ENCODE assay signal across 8 cellular contexts in the genomic region with DNA sequence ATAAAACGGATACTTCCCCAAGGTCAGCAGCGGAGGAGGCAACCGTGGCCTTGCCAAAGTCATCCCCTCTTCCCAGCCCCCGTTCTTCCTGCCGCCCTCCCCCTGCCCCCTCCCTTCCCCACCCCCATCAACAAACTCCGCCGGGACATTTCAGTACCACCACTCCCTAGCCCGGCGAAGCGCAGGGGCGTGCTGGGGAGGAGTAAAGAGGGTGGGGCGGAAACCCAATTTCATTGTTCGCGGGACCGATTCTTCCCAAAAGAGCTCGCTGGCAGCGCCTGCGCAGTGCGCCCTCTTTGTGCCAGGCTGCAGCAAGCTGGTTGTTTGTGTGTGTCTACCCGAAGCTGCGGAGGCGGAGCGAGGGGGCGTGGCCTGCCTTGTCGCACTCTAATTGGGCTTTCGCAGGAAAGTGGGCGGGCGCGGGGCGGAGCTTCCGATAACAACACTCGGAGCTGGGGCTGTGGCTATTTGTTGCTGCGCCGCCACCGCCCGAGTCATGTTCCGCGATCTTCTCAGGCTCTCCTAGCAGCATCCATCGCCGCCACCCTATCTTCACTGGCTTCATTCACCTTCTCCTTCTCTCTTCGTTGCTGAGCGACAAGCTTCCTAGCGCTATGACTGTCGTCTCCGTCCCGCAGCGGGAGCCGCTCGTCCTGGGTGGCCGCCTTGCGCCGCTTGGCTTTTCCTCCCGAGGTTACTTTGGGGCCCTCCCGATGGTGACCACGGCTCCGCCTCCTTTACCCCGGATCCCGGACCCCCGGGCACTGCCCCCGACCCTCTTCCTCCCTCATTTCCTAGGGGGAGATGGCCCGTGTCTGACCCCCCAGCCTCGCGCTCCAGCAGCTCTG. TPM values are rescaled to one million over a fixed set of nuclear protein-coding genes. Genes with fewer than 3 reads are reported as not detected.
A peak's percentile ranks its signal among the peaks of the same experiment; 100 is the strongest.
DNase-seq lines count a peak whose midpoint lies in the region; ATAC-seq and TF ChIP-seq lines count a peak whose summit lies in the region.

PNRC1 (plus strand) TSS at position 471 of the 848 bp plus-strand sequence; CDS start at position 615, 144 bp downstream.

- peak within 1 kb of the TSS; percentile 100 for H3K27ac ChIP-seq in parathyroid adenoma
- H3K27ac ChIP-seq in tibial nerve: peak within 1 kb of the TSS; percentile 100

- peak; percentile 100 for TF ChIP-seq POLR2A in tibial nerve (IDR thresholded peaks at IDR 0.05)

- H2AFZ ChIP-seq in parathyroid adenoma: peak within 1 kb of the TSS; percentile 79

- H3K9me3 Mint-ChIP-seq in activated naive CD8-positive, alpha-beta T cell treated with anti-CD3 and anti-CD28 coated beads, Interleukin-2, amount 50 U/mL, for 24 hours: no peaks in the 10 kb centered on the region

- H3K4me2 ChIP-seq in parathyroid adenoma (ENCODE audit: low read length): peak within 1 kb of the TSS; percentile 88

- peaks cover 24% of the 10 kb centered on the region for H3K36me3 Mint-ChIP-seq in activated naive CD8-positive, alpha-beta T cell treated with anti-CD3 and anti-CD28 coated beads, Interleukin-2, amount 50 U/mL, for 24 hours (ENCODE audit: low read depth)

- peak within 1 kb of the TSS; percentile 94 for H3K4me3 Mint-ChIP-seq in activated naive CD8-positive, alpha-beta T cell treated with anti-CD3 and anti-CD28 coated beads, Interleukin-2, amount 50 U/mL, for 24 hours

- 0 to 1% methylated on average over 54 to 59 of the region's 63 CpGs for WGBS in tibial nerve, 2 donors

- no peaks in the 10 kb centered on the region for H3K9me3 ChIP-seq in parathyroid adenoma (ENCODE audit: control insufficient read depth, low read length)
- no peaks in the 10 kb centered on the region for H3K9me3 ChIP-seq in tibial nerve

- peak; percentile 72 to 100 for TF ChIP-seq EP300 in tibial nerve (IDR thresholded peaks at IDR 0.05)

- H3K4me3 ChIP-seq in GM12865 (ENCODE audit: low read depth, low read length): peak within 1 kb of the TSS; percentile 94
- peak within 1 kb of the TSS; percentile 99 for H3K4me3 ChIP-seq in parathyroid adenoma (ENCODE audit: low read depth, low read length)
- peak within 1 kb of the TSS; percentile 83 to 100 (median 92) for H3K4me3 ChIP-seq in tibial nerve

- intact Hi-C loops in Right ventricle myocardium superior (cut with DNase I): loop anchor here (5.0 kb wide), 1 partner anchor 67 kb away; the partner anchor contains the start of gene PM20D2

- peak within 1 kb of the TSS; percentile 95 for H3K27ac Mint-ChIP-seq in activated naive CD8-positive, alpha-beta T cell treated with anti-CD3 and anti-CD28 coated beads, Interleukin-2, amount 50 U/mL, for 24 hours

- DNase-seq in GM12865 (ENCODE audit: low read depth) (peak; percentile 100), NCI-H1417 treated with DMSO at 0.1 percent for 48 hours (lab: John Stamatoyannopoulos, UW) (peak; percentile 91), SW480 (ENCODE audit: low spot score) (peak; percentile 94), Right ventricle myocardium superior (peak; percentile 100), tibial nerve (ENCODE audit: low spot score in 2 of 2) (peak; percentile 100)
- peak; percentile 100 for DNase-seq in activated naive CD8-positive, alpha-beta T cell treated with anti-CD3 and anti-CD28 coated beads, Interleukin-2, amount 50 U/mL, for 24 hours

- H3K4me1 Mint-ChIP-seq in activated naive CD8-positive, alpha-beta T cell treated with anti-CD3 and anti-CD28 coated beads, Interleukin-2, amount 50 U/mL, for 24 hours: peaks cover 34% of the 10 kb centered on the region

- H3K9ac ChIP-seq in parathyroid adenoma: peak within 1 kb of the TSS; percentile 99

- H3K27me3 ChIP-seq in parathyroid adenoma (ENCODE audit: control insufficient read depth, insufficient read depth, low read length): no peaks in the 10 kb centered on the region
- H3K27me3 ChIP-seq in tibial nerve: no peaks in the 10 kb centered on the region

- no peaks in the 10 kb centered on the region for H3K36me3 ChIP-seq in parathyroid adenoma (ENCODE audit: control insufficient read depth, insufficient read depth, low read length)
- peaks cover 0 to 22% (median 0%) of the 10 kb centered on the region in 3 donors for H3K36me3 ChIP-seq in tibial nerve

- H3K4me1 ChIP-seq in parathyroid adenoma: peaks cover 5% of the 10 kb centered on the region
- peaks cover 0 to 36% (median 14%) of the 10 kb centered on the region in 4 donors for H3K4me1 ChIP-seq in tibial nerve

- peaks cover 17% of the 10 kb centered on the region for H3K79me2 ChIP-seq in parathyroid adenoma

- TF ChIP-seq CTCF in GM12865 (IDR thresholded peaks at IDR 0.05; ENCODE audit: insufficient read depth, low read depth, low read length, missing control alignments): no peak
- peak; percentile 11 for TF ChIP-seq CTCF in parathyroid adenoma (IDR thresholded peaks at IDR 0.05)
- peak in 3 of 5 experiments; percentile 7 to 43 (median 40) for TF ChIP-seq CTCF in tibial nerve (IDR thresholded peaks at IDR 0.05)

- ATAC-seq in HG02763 (IDR thresholded peaks at IDR 0.05; ENCODE audit: unreplicated experiment) (peak; percentile 78), Right ventricle myocardium superior (ENCODE audit: poor library complexity) (peak; percentile 92)
- peak; percentile 75 for ATAC-seq in activated naive CD8-positive, alpha-beta T cell treated with anti-CD3 and anti-CD28 coated beads, Interleukin-2, amount 50 U/mL, for 24 hours

- H3K27me3 Mint-ChIP-seq in activated naive CD8-positive, alpha-beta T cell treated with anti-CD3 and anti-CD28 coated beads, Interleukin-2, amount 50 U/mL, for 24 hours: no peaks in the 10 kb centered on the region

RNA-seq across cellular contexts. Expression of gene PNRC1, which starts in this region (rescaled TPM):
- total RNA-seq in Right ventricle myocardium superior: 121 TPM
- total RNA-seq in tibial nerve: 100 to 1,000 TPM; 220 to 264 (median 247) TPM

Comparison
In these comparisons a context has a peak if more than half of its experiments do, and no peak if none do; other contexts are left out.
1. Peak in every context shown above with its lines: DNase-seq, ATAC-seq, H3K4me3 ChIP-seq and H3K27ac ChIP-seq.